Comparison of ENCODE assay signal across 11 cellular contexts in the genomic region with DNA sequence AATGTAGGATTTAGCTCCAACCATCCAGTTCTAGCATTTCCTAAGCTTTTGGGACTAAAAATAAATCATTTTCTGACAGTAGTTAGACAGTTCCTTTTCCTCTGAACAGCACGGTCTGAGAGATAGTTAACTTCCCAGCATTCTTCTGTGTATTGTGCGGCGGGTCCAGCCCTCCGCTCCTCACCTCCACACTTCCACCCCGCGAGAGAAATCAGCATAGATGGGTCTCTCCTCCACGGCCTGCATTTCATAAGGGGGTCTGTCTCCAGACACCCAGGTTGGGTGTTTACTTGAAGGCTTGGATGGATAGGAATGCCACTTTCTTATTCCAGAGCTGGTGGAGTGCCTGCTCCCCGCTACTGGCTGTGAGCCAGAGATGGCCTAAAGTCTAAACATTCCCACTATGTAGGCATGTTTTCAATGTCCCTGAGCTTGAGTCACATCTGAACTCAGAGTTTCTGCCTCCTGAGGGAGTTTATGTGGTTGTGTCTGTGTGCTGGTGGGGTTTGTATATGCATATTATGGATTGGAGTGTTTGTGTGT. TPM values are rescaled to one million over a fixed set of nuclear protein-coding genes. Genes with fewer than 3 reads are reported as not detected.
DNase-seq lines count a peak whose midpoint lies in the region; ATAC-seq and TF ChIP-seq lines count a peak whose summit lies in the region.
"Had no signal": no experiment of that assay in that cellular context is flagged by ENCODE, and none has a peak within 500 bp of the region (broad histone marks: within the 10 kb centered on the region; RNA-seq: fewer than 3 reads in every experiment).

No MANE protein-coding gene starts in this region.

- peak overlapping the region; percentile 2 for H3K27ac ChIP-seq in skeletal muscle tissue (ENCODE audit: low read depth, low read length)

- DNase-seq in H4 (ENCODE audit: low spot score) (peak; percentile 69), astrocyte of the spinal cord (ENCODE audit: low read depth, low spot score) (peak; percentile 27), left cardiac atrium (peak; percentile 42), hypothalamus (lab: John Stamatoyannopoulos, UW) (no peak), LoVo (ENCODE audit: low spot score) (no peak), NCI-H2081 treated with DMSO at 0.1 percent for 48 hours (lab: John Stamatoyannopoulos, UW) (no peak)
- no peak for DNase-seq in activated T-helper 2 cell treated with anti-CD3 and anti-CD28 coated beads, Interferon-gamma antibody, Interleukin-2, Interleukin-4, amounts not matched to agents 10 μg/mL and 5 μg/mL and 100 μg/mL, durations not matched to agents 14 hours and 24 hours and 36 hours (ENCODE audit: low spot score)
- DNase-seq: activated naive CD8-positive, alpha-beta T cell treated with anti-CD3 and anti-CD28 coated beads for 36 hours had no signal

- H3K27me3 Mint-ChIP-seq in activated T-helper 2 cell treated with anti-CD3 and anti-CD28 coated beads, Interferon-gamma antibody, Interleukin-2, Interleukin-4, amounts not matched to agents 10 μg/mL and 5 μg/mL and 100 μg/mL, durations not matched to agents 14 hours and 24 hours and 36 hours (ENCODE audit: low read depth), result no peaks in the 10 kb centered on the region

- no peaks in the 10 kb centered on the region for H3K27me3 ChIP-seq in skeletal muscle tissue (ENCODE audit: control insufficient read depth in 3 of 3, insufficient read depth in 3 of 3, low read length in 3 of 3)

- TF ChIP-seq CTCF in astrocyte of the spinal cord (IDR thresholded peaks at IDR 0.05; ENCODE audit: low read depth, low read length), result no peak

- peaks cover 16% of the 10 kb centered on the region for H3K4me1 Mint-ChIP-seq in activated T-helper 2 cell treated with anti-CD3 and anti-CD28 coated beads, Interferon-gamma antibody, Interleukin-2, Interleukin-4, amounts not matched to agents 10 μg/mL and 5 μg/mL and 100 μg/mL, durations not matched to agents 14 hours and 24 hours and 36 hours (ENCODE audit: low read depth)
- H3K4me1 Mint-ChIP-seq: activated naive CD8-positive, alpha-beta T cell treated with anti-CD3 and anti-CD28 coated beads for 36 hours had no signal

- no peaks in the 10 kb centered on the region for H3K9me3 ChIP-seq in skeletal muscle tissue (ENCODE audit: control insufficient read depth in 3 of 3, low read length in 3 of 3)

- H3K4me3 ChIP-seq in astrocyte of the spinal cord (ENCODE audit: low read depth, low read length), result no peak overlapping the region
- no peak overlapping the region for H3K4me3 ChIP-seq in skeletal muscle tissue (ENCODE audit: low read length in 3 of 3)

- no peaks in the 10 kb centered on the region for H3K36me3 ChIP-seq in skeletal muscle tissue (ENCODE audit: control insufficient read depth in 3 of 3, insufficient read depth in 3 of 3, low read length in 3 of 3)

- H3K36me3 Mint-ChIP-seq in activated T-helper 2 cell treated with anti-CD3 and anti-CD28 coated beads, Interferon-gamma antibody, Interleukin-2, Interleukin-4, amounts not matched to agents 10 μg/mL and 5 μg/mL and 100 μg/mL, durations not matched to agents 14 hours and 24 hours and 36 hours (ENCODE audit: low read depth), result peaks cover 3% of the 10 kb centered on the region
- H3K36me3 Mint-ChIP-seq: activated naive CD8-positive, alpha-beta T cell treated with anti-CD3 and anti-CD28 coated beads for 36 hours had no signal

- H3K4me3 Mint-ChIP-seq in activated T-helper 2 cell treated with anti-CD3 and anti-CD28 coated beads, Interferon-gamma antibody, Interleukin-2, Interleukin-4, amounts not matched to agents 10 μg/mL and 5 μg/mL and 100 μg/mL, durations not matched to agents 14 hours and 24 hours and 36 hours (ENCODE audit: low read depth), result no peak overlapping the region
- H3K4me3 Mint-ChIP-seq: activated naive CD8-positive, alpha-beta T cell treated with anti-CD3 and anti-CD28 coated beads for 36 hours; T-helper 1 cell treated with Interleukin-12 subunit alpha and Interleukin-12 subunit beta and Interleukin-4 antibody, amounts not matched to agents 30 μg/mL and 1 μg/mL, for 36 hours had no signal

- no peak overlapping the region for H3K9ac ChIP-seq in skeletal muscle tissue (ENCODE audit: low read depth in 1 of 3, low read length in 3 of 3)

- in situ Hi-C loops in astrocyte of the spinal cord (cut with HindIII; ENCODE audit: low sequenced_read_pairs), result no loop called here

- H3K4me1 ChIP-seq in skeletal muscle tissue (ENCODE audit: control insufficient read depth in 3 of 3, insufficient read depth in 3 of 3, low read length in 3 of 3), result peaks cover 7 to 13% (median 13%) of the 10 kb centered on the region in 3 donors

- H3K27ac Mint-ChIP-seq in activated T-helper 2 cell treated with anti-CD3 and anti-CD28 coated beads, Interferon-gamma antibody, Interleukin-2, Interleukin-4, amounts not matched to agents 10 μg/mL and 5 μg/mL and 100 μg/mL, durations not matched to agents 14 hours and 24 hours and 36 hours, result no peak overlapping the region
- H3K27ac Mint-ChIP-seq: activated naive CD8-positive, alpha-beta T cell treated with anti-CD3 and anti-CD28 coated beads for 36 hours; T-helper 1 cell treated with Interleukin-12 subunit alpha and Interleukin-12 subunit beta and Interleukin-4 antibody, amounts not matched to agents 30 μg/mL and 1 μg/mL, for 36 hours had no signal

- H3K9me3 Mint-ChIP-seq in activated T-helper 2 cell treated with anti-CD3 and anti-CD28 coated beads, Interferon-gamma antibody, Interleukin-2, Interleukin-4, amounts not matched to agents 10 μg/mL and 5 μg/mL and 100 μg/mL, durations not matched to agents 14 hours and 24 hours and 36 hours, result no peaks in the 10 kb centered on the region
- H3K9me3 Mint-ChIP-seq: activated naive CD8-positive, alpha-beta T cell treated with anti-CD3 and anti-CD28 coated beads for 36 hours; T-helper 1 cell treated with Interleukin-12 subunit alpha and Interleukin-12 subunit beta and Interleukin-4 antibody, amounts not matched to agents 30 μg/mL and 1 μg/mL, for 36 hours had no signal

- intact Hi-C loops in left cardiac atrium (cut with DNase I), result no loop called here
- intact Hi-C loops in activated T-helper 2 cell treated with anti-CD3 and anti-CD28 coated beads, Interferon-gamma antibody, Interleukin-2, Interleukin-4, amounts not matched to agents 10 μg/mL and 5 μg/mL and 100 μg/mL, durations not matched to agents 14 hours and 24 hours and 36 hours (cut with micrococcal nuclease), result no loop called here

- peak; percentile 47 to 68 for ATAC-seq in left cardiac atrium
- ATAC-seq: HCT116 had no signal

RNA-seq across cellular contexts. Expression of a gene that starts 38.0 kb away (rescaled TPM):
- total RNA-seq in H4 (2014; rRNA removed; shearing (Covaris generic)), result 15.1 and 18.4 TPM in 2 replicates
- 10 to 100 TPM; 68.4 to 69.0 TPM for total RNA-seq in left cardiac atrium
- total RNA-seq in skeletal muscle tissue, result 29.2 TPM
- 40.4 and 42.1 TPM in 2 replicates for total RNA-seq in activated T-helper 2 cell treated with anti-CD3 and anti-CD28 coated beads, Interferon-gamma antibody, Interleukin-2, Interleukin-4, amounts not matched to agents 10 μg/mL and 5 μg/mL and 100 μg/mL, durations not matched to agents 14 hours and 24 hours and 36 hours

Comparison
In these comparisons a context has a peak if more than half of its experiments do, and no peak if none do; other contexts are left out.
1. DNase-seq: peak in H4 (single experiment), astrocyte of the spinal cord (single experiment) and left cardiac atrium (single experiment); none in hypothalamus (0 of 51), activated T-helper 2 cell treated with anti-CD3 and anti-CD28 coated beads, Interferon-gamma antibody, Interleukin-2, Interleukin-4, amounts not matched to agents 10 μg/mL and 5 μg/mL and 100 μg/mL, durations not matched to agents 14 hours and 24 hours and 36 hours (single experiment), LoVo (single experiment) and NCI-H2081 treated with DMSO at 0.1 percent for 48 hours (single experiment).